Comparison of ENCODE assay signal across 8 cellular contexts in the genomic region with DNA sequence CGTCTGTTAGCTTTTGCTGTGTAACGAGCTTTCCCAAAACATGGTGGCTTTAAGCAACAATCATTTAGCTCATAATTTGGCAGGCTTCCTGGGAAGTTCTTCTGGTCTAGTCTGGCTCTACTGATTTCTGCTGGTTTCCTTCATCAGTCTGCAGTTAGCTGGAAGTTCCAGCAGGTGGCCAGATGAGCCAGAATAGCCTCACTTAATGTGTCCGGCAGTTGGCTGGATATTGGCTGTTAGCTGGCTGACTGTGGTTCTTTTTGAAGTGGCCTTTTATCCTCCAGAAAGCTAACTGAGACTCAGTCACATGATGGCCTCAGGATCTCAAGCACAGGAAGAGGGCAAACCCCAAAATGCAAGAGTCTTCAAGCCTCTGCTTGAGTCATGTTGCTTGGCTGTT. TPM values are rescaled to one million over a fixed set of nuclear protein-coding genes. Genes with fewer than 3 reads are reported as not detected.
DNase-seq lines count a peak whose midpoint lies in the region; ATAC-seq and TF ChIP-seq lines count a peak whose summit lies in the region.

No MANE protein-coding gene starts in this region.

- H4K20me1 ChIP-seq in SU-DHL-6 (ENCODE audit: low read depth, low read length): no peaks in the 10 kb centered on the region

- H3K9me3 ChIP-seq in SU-DHL-6 (ENCODE audit: insufficient read depth, low read length): no peaks in the 10 kb centered on the region

- TF ChIP-seq CTCF in SU-DHL-6 (IDR thresholded peaks at IDR 0.05; ENCODE audit: insufficient read depth, low read length, poor library complexity, severe bottlenecking): peak; percentile 29

- H3K36me3 Mint-ChIP-seq in activated CD4-positive, alpha-beta T cell treated with anti-CD3 and anti-CD28 coated beads, Interleukin-2, amount 10 ng/mL, durations not matched to agents 7 days and 5 days (ENCODE audit: low read depth): no peaks in the 10 kb centered on the region

- DNase-seq in activated CD4-positive, alpha-beta T cell treated with anti-CD3 and anti-CD28 coated beads, Interleukin-2, amount 50 U/mL, for 48 hours: peak; percentile 5 to 14
- no peak for DNase-seq in activated CD4-positive, alpha-beta T cell treated with anti-CD3 and anti-CD28 coated beads, Interleukin-2, amount 10 ng/mL, durations not matched to agents 7 days and 5 days
- DNase-seq in HPDE6-E6E7 (ENCODE audit: extremely low spot score) (peak; percentile 27), germinal center (ENCODE audit: low spot score) (peak; percentile 16), putamen (ENCODE audit: low spot score) (peak; percentile 0), amniotic stem cell (lab: John Stamatoyannopoulos, UW) (no peak)

- no peak overlapping the region for H2AFZ ChIP-seq in SU-DHL-6 (ENCODE audit: low read depth, low read length, severe bottlenecking)

- POLR2A ChIA-PET in activated CD4-positive, alpha-beta T cell treated with anti-CD3 and anti-CD28 coated beads, Interleukin-2, amount 10 ng/mL, durations not matched to agents 7 days and 5 days (lab: Charles Lee): no interaction called here

- no peaks in the 10 kb centered on the region for H3K27me3 ChIP-seq in SU-DHL-6 (ENCODE audit: low read length)

- H3K9me3 Mint-ChIP-seq in activated CD4-positive, alpha-beta T cell treated with anti-CD3 and anti-CD28 coated beads, Interleukin-2, amount 10 ng/mL, durations not matched to agents 7 days and 5 days: no peaks in the 10 kb centered on the region

- ATAC-seq in GM21526 (IDR thresholded peaks at IDR 0.05; ENCODE audit: low FRiP score, unreplicated experiment): peak; percentile 95

- H3K4me3 ChIP-seq in SU-DHL-6 (ENCODE audit: insufficient read depth, low read length, poor library complexity, severe bottlenecking): no peak overlapping the region

- no peak overlapping the region for H3K9ac ChIP-seq in SU-DHL-6 (ENCODE audit: low read length)

- no peak overlapping the region for H3K4me2 ChIP-seq in SU-DHL-6 (ENCODE audit: low read depth, low read length, poor library complexity, severe bottlenecking)

- H3K79me2 ChIP-seq in SU-DHL-6 (ENCODE audit: insufficient read depth, low read length): no peaks in the 10 kb centered on the region

- CTCF ChIA-PET in activated CD4-positive, alpha-beta T cell treated with anti-CD3 and anti-CD28 coated beads, Interleukin-2, amount 10 ng/mL, durations not matched to agents 7 days and 5 days (lab: Charles Lee): interaction anchor here (1.1 to 2.5 kb wide), 5 partner anchors 9 to 621 kb away, joined by 3 to 10 read pairs (median 6); no protein-coding TSS in a partner anchor

- H3K27ac ChIP-seq in SU-DHL-6 (ENCODE audit: low read depth, low read length): no peak overlapping the region

- H3K4me1 Mint-ChIP-seq in activated CD4-positive, alpha-beta T cell treated with anti-CD3 and anti-CD28 coated beads, Interleukin-2, amount 10 ng/mL, durations not matched to agents 7 days and 5 days: peaks cover 5% of the 10 kb centered on the region

- H3F3A ChIP-seq in SU-DHL-6 (ENCODE audit: insufficient read depth): no peaks in the 10 kb centered on the region

- H3K27me3 Mint-ChIP-seq in activated CD4-positive, alpha-beta T cell treated with anti-CD3 and anti-CD28 coated beads, Interleukin-2, amount 10 ng/mL, durations not matched to agents 7 days and 5 days: no peaks in the 10 kb centered on the region

- H3K27ac Mint-ChIP-seq in activated CD4-positive, alpha-beta T cell treated with anti-CD3 and anti-CD28 coated beads, Interleukin-2, amount 10 ng/mL, durations not matched to agents 7 days and 5 days: no peak overlapping the region

- no peaks in the 10 kb centered on the region for H3K9me2 ChIP-seq in SU-DHL-6 (replicated peaks; ENCODE audit: insufficient read depth, low read length)

- H3K4me3 Mint-ChIP-seq in activated CD4-positive, alpha-beta T cell treated with anti-CD3 and anti-CD28 coated beads, Interleukin-2, amount 10 ng/mL, durations not matched to agents 7 days and 5 days: no peak overlapping the region

- H3K36me3 ChIP-seq in SU-DHL-6 (ENCODE audit: low read length): no peaks in the 10 kb centered on the region

RNA-seq across cellular contexts. Expression of a gene that starts 34.9 kb away (rescaled TPM):
- not detected for total RNA-seq in activated CD4-positive, alpha-beta T cell treated with anti-CD3 and anti-CD28 coated beads, Interleukin-2, amount 10 ng/mL, durations not matched to agents 7 days and 5 days

Comparison
In these comparisons a context has a peak if more than half of its experiments do, and no peak if none do; other contexts are left out.
1. DNase-seq: peak in activated CD4-positive, alpha-beta T cell treated with anti-CD3 and anti-CD28 coated beads, Interleukin-2, amount 50 U/mL, for 48 hours (2 of 2), HPDE6-E6E7 (single experiment), germinal center (single experiment) and putamen (single experiment); none in activated CD4-positive, alpha-beta T cell treated with anti-CD3 and anti-CD28 coated beads, Interleukin-2, amount 10 ng/mL, durations not matched to agents 7 days and 5 days (single experiment) and amniotic stem cell (single experiment).